In the genomic region with DNA sequence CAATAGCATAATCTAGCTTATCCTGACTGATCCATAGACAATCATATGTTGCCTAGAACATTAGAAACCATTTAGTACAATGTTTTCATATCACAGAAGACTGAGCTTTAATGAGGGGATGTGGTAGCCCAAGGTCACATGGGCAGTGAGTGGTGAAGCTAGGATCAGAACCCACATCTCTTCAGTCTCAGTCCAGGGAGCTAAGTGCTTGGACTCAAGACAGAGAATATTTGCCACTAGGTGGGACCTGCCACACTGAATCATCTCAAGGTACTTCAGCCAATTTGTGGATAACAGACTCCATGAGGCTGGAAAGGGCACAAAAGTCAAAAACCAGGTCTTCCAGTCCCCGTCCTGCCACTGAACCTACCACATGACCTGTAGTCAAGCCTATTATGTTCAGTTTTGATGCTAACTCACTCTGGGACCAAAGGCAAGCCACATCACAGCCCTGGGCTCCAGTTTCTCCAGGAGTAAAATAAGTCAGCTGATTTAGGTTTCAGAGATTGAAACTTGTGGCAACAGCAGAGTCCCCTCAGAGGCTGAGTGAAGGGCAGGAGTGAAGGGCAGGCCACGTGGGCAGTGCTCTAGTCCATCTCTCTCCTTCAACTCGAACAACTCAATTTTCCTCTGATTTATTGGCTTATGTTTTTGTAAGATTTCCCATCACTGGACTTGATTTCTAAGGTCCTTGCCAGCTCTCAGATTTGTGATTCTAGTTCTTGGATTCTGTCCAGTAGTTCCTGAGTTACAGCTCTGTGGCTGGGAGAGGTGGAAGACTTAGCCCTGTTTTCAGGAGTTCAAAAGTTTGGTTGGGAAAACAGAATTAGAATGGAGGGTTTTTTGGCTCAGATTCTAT, we compare ENCODE assay signal across 17 cellular contexts.
DNase-seq lines count a peak whose midpoint lies in the region; ATAC-seq and TF ChIP-seq lines count a peak whose summit lies in the region.
"Had no signal": no experiment of that assay in that cellular context is flagged by ENCODE, and none has a peak within 500 bp of the region (broad histone marks: within the 10 kb centered on the region; RNA-seq: fewer than 3 reads in every experiment).

No MANE protein-coding gene starts in this region.

- H3K27ac Mint-ChIP-seq in immature natural killer cell, result peak overlapping the region in 1 of 6 donors; percentile 9
- H3K27ac Mint-ChIP-seq: activated T-cell treated with anti-CD3 and anti-CD28 coated beads, Interleukin-2, amount 50 U/mL, for 72 hours; IgD-negative memory B cell had no signal

- H3K4me1 ChIP-seq in BE2C (peaks cover 66% of the 10 kb centered on the region), Loucy (ENCODE audit: insufficient read depth, low read length, poor library complexity, severe bottlenecking) (peaks cover 67% of the 10 kb centered on the region)
- H3K4me1 ChIP-seq: upper lobe of left lung had no signal

- H3K27me3 Mint-ChIP-seq in immature natural killer cell (ENCODE audit: low read depth in 3 of 3), result no peaks in the 10 kb centered on the region
- H3K27me3 Mint-ChIP-seq: IgD-negative memory B cell had no signal

- peaks cover 65% of the 10 kb centered on the region for H3K36me3 ChIP-seq in BE2C
- no peaks in the 10 kb centered on the region; the same call in 1 of the 2 replicates for H3K36me3 ChIP-seq in Loucy (ENCODE audit: insufficient read depth, low read length)

- H3F3A ChIP-seq in Loucy (ENCODE audit: low read depth), result peaks cover 7% of the 10 kb centered on the region; the same call in 1 of the 2 replicates

- peaks cover 0 to 17% (median 0%) of the 10 kb centered on the region in 3 donors for H3K36me3 Mint-ChIP-seq in immature natural killer cell

- DNase-seq in BE2C, result no peak
- DNase-seq in cerebellar cortex (ENCODE audit: low spot score), result peak; percentile 30
- peak; percentile 21 for DNase-seq in medulla oblongata (ENCODE audit: extremely low spot score)
- no peak for DNase-seq in immature natural killer cell
- no peak for DNase-seq in DMS79 (lab: John Stamatoyannopoulos, UW)
- DNase-seq: activated T-cell treated with anti-CD3 and anti-CD28 coated beads, Interleukin-2, amount 50 U/mL, for 72 hours; GDM1; GOT3; heart left ventricle; NCI-H2029; retina; SIG-M5; upper lobe of left lung had no signal

- H3K27me3 ChIP-seq in BE2C (no peaks in the 10 kb centered on the region), Loucy (ENCODE audit: insufficient read depth, low read length, poor library complexity, severe bottlenecking) (no peaks in the 10 kb centered on the region)
- H3K27me3 ChIP-seq: heart left ventricle, upper lobe of left lung had no signal

- ATAC-seq in GM18907 (IDR thresholded peaks at IDR 0.05; ENCODE audit: unreplicated experiment) (no peak), GM21576 (IDR thresholded peaks at IDR 0.05; ENCODE audit: unreplicated experiment) (no peak)
- ATAC-seq: activated T-cell treated with anti-CD3 and anti-CD28 coated beads, Interleukin-2, amount 50 U/mL, for 72 hours had no signal

- no peak overlapping the region for H3K4me3 ChIP-seq in BE2C (ENCODE audit: low read depth, low read length)
- H3K4me3 ChIP-seq in Loucy (ENCODE audit: low read length, poor library complexity, severe bottlenecking), result no peak overlapping the region
- H3K4me3 ChIP-seq: heart left ventricle, upper lobe of left lung had no signal

- no peaks in the 10 kb centered on the region for H4K20me1 ChIP-seq in Loucy (ENCODE audit: insufficient read depth, low read length, poor library complexity, severe bottlenecking)

- no peaks in the 10 kb centered on the region for H3K9me2 ChIP-seq in Loucy (replicated peaks; ENCODE audit: low read depth, low read length)

- H3K9me3 ChIP-seq in BE2C (0 out of 2 replicates have a peak, but pooled peaks cover 4% of the 10 kb centered on the region), Loucy (ENCODE audit: insufficient read depth, low read depth, low read length) (no peaks in the 10 kb centered on the region)
- H3K9me3 ChIP-seq: heart left ventricle, upper lobe of left lung had no signal

- TF ChIP-seq CTCF in BE2C (IDR thresholded peaks at IDR 0.05; ENCODE audit: low read depth, low read length) (peak; percentile 29), Loucy (conservative IDR thresholded peaks at IDR 0.05; ENCODE audit: low read length) (peak; percentile 50)

- H2AFZ ChIP-seq in Loucy (ENCODE audit: low read length), result no peak overlapping the region

- no peak overlapping the region for H3K4me3 Mint-ChIP-seq in immature natural killer cell
- H3K4me3 Mint-ChIP-seq: activated T-cell treated with anti-CD3 and anti-CD28 coated beads, Interleukin-2, amount 50 U/mL, for 72 hours; IgD-negative memory B cell had no signal

- H3K4me1 Mint-ChIP-seq in immature natural killer cell, result peaks cover 7 to 16% of the 10 kb centered on the region in 2 donors

- peak overlapping the region; percentile 5 for H3K9ac ChIP-seq in Loucy (ENCODE audit: low read depth, low read length, poor library complexity, severe bottlenecking)

- H3K79me2 ChIP-seq in Loucy (ENCODE audit: insufficient read depth, low read length), result no peaks in the 10 kb centered on the region

- H3K4me2 ChIP-seq in Loucy (ENCODE audit: low read depth, low read length, poor library complexity, severe bottlenecking), result peak overlapping the region; percentile 46

- H3K9me3 Mint-ChIP-seq in immature natural killer cell, result no peaks in the 10 kb centered on the region
- H3K9me3 Mint-ChIP-seq: activated T-cell treated with anti-CD3 and anti-CD28 coated beads, Interleukin-2, amount 50 U/mL, for 72 hours; IgD-negative memory B cell had no signal

Comparison
In these comparisons a context has a peak if more than half of its experiments do, and no peak if none do; other contexts are left out.
1. DNase-seq: peak in cerebellar cortex (single experiment) and medulla oblongata (single experiment); none in BE2C (single experiment), immature natural killer cell (0 of 3) and DMS79 (single experiment).